ENCODE assay signal across 28 cellular contexts in the genomic region with DNA sequence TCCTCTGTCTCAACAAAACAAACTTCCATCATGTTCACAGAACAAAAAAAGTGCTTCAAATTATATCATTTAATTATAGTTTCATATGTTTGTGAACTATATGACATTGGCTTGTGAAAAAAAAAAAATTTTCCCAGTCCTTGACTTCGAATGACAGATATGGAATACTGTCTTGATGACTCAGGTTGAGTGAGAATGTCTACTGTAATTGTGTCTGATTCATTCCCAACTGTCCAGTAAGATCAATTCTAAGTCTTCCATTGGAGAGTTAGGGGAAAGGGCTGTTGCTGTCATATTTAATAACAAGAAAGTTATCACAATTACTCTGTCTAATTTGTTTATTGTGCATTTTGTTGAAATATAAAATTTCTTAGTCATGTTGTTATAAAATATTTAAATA. TPM values are rescaled to one million over a fixed set of nuclear protein-coding genes. Genes with fewer than 3 reads are reported as not detected.
"Had no signal": no experiment of that assay in that cellular context is flagged by ENCODE, and none has a peak within 500 bp of the region (broad histone marks: within the 10 kb centered on the region; RNA-seq: fewer than 3 reads in every experiment).

No MANE protein-coding gene starts in this region.

- H3K27me3 ChIP-seq: neural progenitor cell, ovary, right lobe of liver, sigmoid colon, spleen, stomach, thyroid gland, tibial nerve, upper lobe of left lung, vagina had no signal

- H3K4me1 ChIP-seq: neural progenitor cell, parathyroid adenoma, psoas muscle, right lobe of liver, sigmoid colon, spleen, stomach, thyroid gland, tibial nerve, upper lobe of left lung, vagina had no signal

- FAIRE-seq: urothelium cell line had no signal

- H3K9me3 ChIP-seq: ovary, psoas muscle, right lobe of liver, sigmoid colon, spleen, stomach, thoracic aorta, thyroid gland, tibial nerve, upper lobe of left lung, vagina had no signal

- H3K27ac ChIP-seq: neural progenitor cell, ovary, parathyroid adenoma, psoas muscle, right lobe of liver, sigmoid colon, spleen, stomach, thoracic aorta, thyroid gland, tibial nerve, upper lobe of left lung, vagina had no signal

- H3K36me3 ChIP-seq: neural progenitor cell, ovary, right lobe of liver, sigmoid colon, spleen, stomach, thoracic aorta, thyroid gland, tibial nerve, upper lobe of left lung, vagina had no signal

- DNase-seq: natural killer cell; occipital lobe; ovary; posterior cingulate gyrus; psoas muscle; right cardiac atrium; right lobe of liver; sigmoid colon; spleen; stimulated activated CD4-positive, alpha-beta T cell treated with anti-CD3 and anti-CD28 coated beads, Interleukin-12 subunit alpha, Interleukin-12 subunit beta, amount 100 ng/mL, for 4 hours; stimulated activated CD4-positive, alpha-beta T cell treated with anti-CD3 and anti-CD28 coated beads, Interleukin-1b, Interleukin-23, amount 100 ng/mL, for 48 hours; stimulated activated CD4-positive, alpha-beta T cell treated with anti-CD3 and anti-CD28 coated beads, Interleukin-4, amount 100 ng/mL, for 1 hour; stimulated activated CD4-positive, alpha-beta T cell treated with anti-CD3 and anti-CD28 coated beads, Interleukin-4, amount 100 ng/mL, for 4 hours; stimulated activated CD8-positive, alpha-beta memory T cell treated with anti-CD3 and anti-CD28 coated beads, Interleukin-4, amount 100 ng/mL, for 48 hours; stimulated activated naive CD4-positive, alpha-beta T cell; stimulated activated naive CD8-positive, alpha-beta T cell treated with anti-CD3 and anti-CD28 coated beads, Interleukin-15, Interleukin-2, amounts not matched to agents 100 U/mL and 50 U/mL, for 24 hours; stomach; thyroid gland; trophoblast cell; upper lobe of left lung had no signal

- H3K4me3 ChIP-seq: neural progenitor cell, ovary, psoas muscle, right lobe of liver, sigmoid colon, smooth muscle cell, spleen, stomach, thoracic aorta, thyroid gland, tibial nerve, upper lobe of left lung, vagina had no signal

- ATAC-seq: natural killer cell; psoas muscle; right cardiac atrium; right lobe of liver; stimulated activated memory B cell treated with anti-CD40 and anti-IgM and Interleukin-4, amounts not matched to agents 10 μg/mL and 1 μg/mL and 100 μg/mL, for 72 hours; stimulated activated naive CD8-positive, alpha-beta T cell treated with anti-CD3 and anti-CD28 coated beads, Interleukin-15, Interleukin-2, amounts not matched to agents 100 U/mL and 50 U/mL, for 24 hours had no signal

RNA-seq across cellular contexts. Expression of a gene that starts 34.1 kb away (rescaled TPM):
- polyA plus RNA-seq: smooth muscle cell had no signal
